Comparison of ENCODE assay signal across 37 cellular contexts in genomic region chr3:58620446-58620845, GRCh38. TPM values are rescaled to one million over a fixed set of nuclear protein-coding genes. Genes with fewer than 3 reads are reported as not detected.
"Had no signal": no experiment of that assay in that cellular context is flagged by ENCODE, and none has a peak within 500 bp of the region (broad histone marks: within the 10 kb centered on the region; RNA-seq: fewer than 3 reads in every experiment).

No MANE protein-coding gene starts in this region.

- H3K4me3 ChIP-seq: Peyer's patch had no signal

- H3K27ac Mint-ChIP-seq: activated B cell treated with CpG ODN at 0.5 μM for 24 hours; activated CD4-positive, alpha-beta memory T cell treated with anti-CD3 and anti-CD28 coated beads for 36 hours; activated naive CD4-positive, alpha-beta T cell treated with anti-CD3 and anti-CD28 coated beads, Interleukin-2, amount 10 ng/mL, durations not matched to agents 7 days and 5 days; activated naive CD8-positive, alpha-beta T cell; activated naive CD8-positive, alpha-beta T cell treated with anti-CD3 and anti-CD28 coated beads, Interleukin-2, amount 50 U/mL, for 24 hours; activated T-helper 1 cell treated with anti-CD3 and anti-CD28 coated beads, Interleukin-12 subunit alpha, Interleukin-12 subunit beta, Interleukin-2, Interleukin-4 antibody, amounts not matched to agents 30 ng/mL and 10 ng/mL and 1 ng/mL, durations not matched to agents 14 hours and 24 hours and 36 hours had no signal

- H3K9me3 ChIP-seq: Peyer's patch had no signal

- H3K4me1 ChIP-seq: Peyer's patch had no signal

- DNase-seq: activated B cell treated with CpG ODN at 0.5 μM for 24 hours; activated CD4-positive, alpha-beta memory T cell treated with anti-CD3 and anti-CD28 coated beads for 36 hours; activated CD4-positive, alpha-beta T cell treated with anti-CD3 and anti-CD28 coated beads for 4 hours; activated CD4-positive, alpha-beta T cell treated with anti-CD3 and anti-CD28 coated beads, Interleukin-2, amount 50 U/mL, for 1 hour; activated CD4-positive, CD25-positive, alpha-beta regulatory T cell treated with anti-CD3 and anti-CD28 coated beads, Interleukin-2, amount 50 U/mL, for 72 hours; activated CD8-positive, alpha-beta memory T cell treated with anti-CD3 and anti-CD28 coated beads, Interleukin-2, amount 50 U/mL, for 4 hours; activated gamma-delta T cell treated with Interleukin-2 at 50 U/mL for 16 hours; activated naive CD4-positive, alpha-beta T cell treated with anti-CD3 and anti-CD28 coated beads, Interleukin-2, amount 10 ng/mL, durations not matched to agents 7 days and 5 days; activated naive CD8-positive, alpha-beta T cell treated with anti-CD3 and anti-CD28 coated beads, Interleukin-2, amount 50 U/mL, for 24 hours; activated T-cell treated with anti-CD3 and anti-CD28 coated beads for 4 hours; activated T-cell treated with anti-CD3 and anti-CD28 coated beads, Interleukin-2, amount 50 U/mL, for 4 hours; anterior cingulate cortex; caudate nucleus; MM.1S; NCI-H1092 treated with DMSO at 0.1 percent for 48 hours; NCI-H1417; NCI-H146; NCI-H187; NCI-H2029 treated with DMSO at 0.1 percent for 48 hours; NCI-H2107; NCI-H2171; NCI-H510A; NCI-H526; NCI-H748 treated with DMSO at 0.1 percent for 48 hours; NK-92 treated with Interleukin-12 subunit alpha and Interleukin-12 subunit beta, amount 100 ng/mL, for 24 hours; PC-3; Peyer's patch; RPMI8226; SW 1271; T-helper 1 cell; T-helper 2 cell; T-helper 9 cell had no signal

- H3K9me3 Mint-ChIP-seq: activated B cell treated with CpG ODN at 0.5 μM for 24 hours; activated CD4-positive, alpha-beta memory T cell treated with anti-CD3 and anti-CD28 coated beads for 36 hours; activated naive CD4-positive, alpha-beta T cell treated with anti-CD3 and anti-CD28 coated beads, Interleukin-2, amount 10 ng/mL, durations not matched to agents 7 days and 5 days; activated naive CD8-positive, alpha-beta T cell treated with anti-CD3 and anti-CD28 coated beads, Interleukin-2, amount 50 U/mL, for 24 hours; activated T-cell treated with anti-CD3 and anti-CD28 coated beads, Interleukin-2, amount 50 U/mL, for 4 hours; activated T-helper 1 cell treated with anti-CD3 and anti-CD28 coated beads, Interleukin-12 subunit alpha, Interleukin-12 subunit beta, Interleukin-2, Interleukin-4 antibody, amounts not matched to agents 30 ng/mL and 10 ng/mL and 1 ng/mL, durations not matched to agents 14 hours and 24 hours and 36 hours had no signal

- H3K27ac ChIP-seq: KMS-11, Peyer's patch, VCaP had no signal

- H3K4me1 Mint-ChIP-seq: activated B cell treated with CpG ODN at 0.5 μM for 24 hours; activated naive CD8-positive, alpha-beta T cell treated with anti-CD3 and anti-CD28 coated beads, Interleukin-2, amount 50 U/mL, for 24 hours had no signal

- H3K4me3 Mint-ChIP-seq: activated B cell treated with CpG ODN at 0.5 μM for 24 hours; activated CD4-positive, alpha-beta memory T cell treated with anti-CD3 and anti-CD28 coated beads for 36 hours; activated naive CD4-positive, alpha-beta T cell treated with anti-CD3 and anti-CD28 coated beads, Interleukin-2, amount 10 ng/mL, durations not matched to agents 7 days and 5 days; activated naive CD8-positive, alpha-beta T cell; activated naive CD8-positive, alpha-beta T cell treated with anti-CD3 and anti-CD28 coated beads, Interleukin-2, amount 50 U/mL, for 24 hours; activated T-cell treated with anti-CD3 and anti-CD28 coated beads, Interleukin-2, amount 50 U/mL, for 4 hours; activated T-helper 1 cell treated with anti-CD3 and anti-CD28 coated beads, Interleukin-12 subunit alpha, Interleukin-12 subunit beta, Interleukin-2, Interleukin-4 antibody, amounts not matched to agents 30 ng/mL and 10 ng/mL and 1 ng/mL, durations not matched to agents 14 hours and 24 hours and 36 hours had no signal

- H3K27me3 ChIP-seq: Peyer's patch had no signal

- ATAC-seq: activated naive CD8-positive, alpha-beta T cell treated with anti-CD3 and anti-CD28 coated beads, Interleukin-2, amount 50 U/mL, for 24 hours; activated T-cell treated with anti-CD3 and anti-CD28 coated beads, Interleukin-2, amount 50 U/mL, for 4 hours; PC-3 had no signal

- H3K36me3 Mint-ChIP-seq: activated CD4-positive, alpha-beta memory T cell treated with anti-CD3 and anti-CD28 coated beads for 36 hours; activated naive CD4-positive, alpha-beta T cell treated with anti-CD3 and anti-CD28 coated beads, Interleukin-2, amount 10 ng/mL, durations not matched to agents 7 days and 5 days; activated naive CD8-positive, alpha-beta T cell had no signal

- H3K27me3 Mint-ChIP-seq: activated CD4-positive, alpha-beta memory T cell treated with anti-CD3 and anti-CD28 coated beads for 36 hours; activated naive CD8-positive, alpha-beta T cell; activated naive CD8-positive, alpha-beta T cell treated with anti-CD3 and anti-CD28 coated beads, Interleukin-2, amount 50 U/mL, for 24 hours had no signal

- H3K36me3 ChIP-seq: Peyer's patch had no signal

RNA-seq across cellular contexts. Expression of gene FAM107A, which starts 43.3 kb away (rescaled TPM):
- total RNA-seq: activated B cell treated with CpG ODN at 0.5 μM for 24 hours; activated CD4-positive, alpha-beta memory T cell treated with anti-CD3 and anti-CD28 coated beads for 36 hours; activated T-cell treated with anti-CD3 and anti-CD28 coated beads, Interleukin-2, amount 50 U/mL, for 4 hours; activated T-helper 1 cell treated with anti-CD3 and anti-CD28 coated beads, Interleukin-12 subunit alpha, Interleukin-12 subunit beta, Interleukin-2, Interleukin-4 antibody, amounts not matched to agents 30 ng/mL and 10 ng/mL and 1 ng/mL, durations not matched to agents 14 hours and 24 hours and 36 hours; LHCN-M2 had no signal

RNA-seq across cellular contexts. Expression of gene FAM3D, which starts 46.1 kb away (rescaled TPM):
- total RNA-seq: activated B cell treated with CpG ODN at 0.5 μM for 24 hours; activated CD4-positive, alpha-beta memory T cell treated with anti-CD3 and anti-CD28 coated beads for 36 hours; activated T-cell treated with anti-CD3 and anti-CD28 coated beads, Interleukin-2, amount 50 U/mL, for 4 hours; activated T-helper 1 cell treated with anti-CD3 and anti-CD28 coated beads, Interleukin-12 subunit alpha, Interleukin-12 subunit beta, Interleukin-2, Interleukin-4 antibody, amounts not matched to agents 30 ng/mL and 10 ng/mL and 1 ng/mL, durations not matched to agents 14 hours and 24 hours and 36 hours; LHCN-M2; PC-3 had no signal
